In the genomic region with DNA sequence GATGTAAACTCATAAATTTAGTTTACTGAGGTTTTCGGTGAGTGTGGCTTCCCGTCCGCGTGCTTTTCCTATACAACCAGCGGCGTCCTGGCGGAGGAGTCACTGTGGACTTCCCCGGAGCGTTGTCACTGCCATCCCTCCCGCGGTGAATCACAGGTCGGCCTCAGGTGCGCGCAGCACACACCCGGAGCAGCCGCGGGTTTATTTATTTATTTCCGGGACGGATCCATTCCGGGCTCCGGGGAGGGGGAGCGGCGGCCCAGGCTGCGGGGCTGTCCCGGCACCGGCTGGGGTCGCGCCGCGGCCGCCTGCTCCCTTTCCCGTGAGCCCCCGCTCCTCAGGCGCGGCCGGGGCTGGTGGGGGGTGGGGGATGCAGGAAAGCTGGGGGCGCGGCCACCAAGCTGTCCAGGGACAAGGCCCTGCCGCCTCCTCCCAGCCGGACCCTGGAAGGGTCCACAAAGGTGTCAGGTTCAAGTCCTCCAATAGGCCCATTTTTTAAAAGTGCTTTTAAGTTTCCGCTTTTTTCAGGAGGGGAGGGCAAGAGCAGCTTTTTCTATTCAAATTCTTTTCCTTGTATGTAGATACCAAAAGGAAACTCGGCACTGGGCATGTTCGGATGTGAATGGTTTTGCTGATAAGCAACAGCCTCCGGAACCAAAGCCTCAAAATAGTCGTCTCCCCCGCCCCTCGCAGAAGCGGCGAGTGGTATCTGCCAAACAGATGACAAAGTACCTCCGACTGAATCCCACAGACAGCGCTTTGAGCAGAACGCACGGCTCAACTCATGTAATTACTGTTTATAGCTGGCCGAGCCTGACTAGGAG, we compare ENCODE assay signal across 1 cellular context.
TF ChIP-seq lines count a peak whose summit lies in the region.

No MANE protein-coding gene starts in this region.

TF ChIP-seq in K562, 482 proteins besides CTCF, POLR2A, EP300 and RAD21 (continued from another document and continues in another):
- TF ChIP-seq RBFOX2 (IDR thresholded peaks at IDR 0.05; ENCODE audit: low read depth, low read length) (peak; percentile 88), ETV1 (tag; conservative IDR thresholded peaks at IDR 0.05; ENCODE audit: low read depth) (peak; percentile 99), LEF1 (IDR thresholded peaks at IDR 0.05) (peak; percentile 78), ETV6 (IDR thresholded peaks at IDR 0.05; ENCODE audit: borderline replicate concordance in 1 of 2, low read depth in 2 of 2, low read length in 1 of 2) (peak; percentile 42 to 53; a peak in 1 of 4 replicates), ETV6 (CRISPR knock-in tag; IDR thresholded peaks at IDR 0.05; ENCODE audit: borderline replicate concordance) (no peak), ZNF584 (CRISPR knock-in tag; IDR thresholded peaks at IDR 0.05; ENCODE audit: low read depth) (peak; percentile 60; the same call in 1 of the 2 replicates), C11orf30 (IDR thresholded peaks at IDR 0.05; ENCODE audit: low read depth) (peak; percentile 45), SMARCB1 (IDR thresholded peaks at IDR 0.05; ENCODE audit: insufficient read length, low read depth) (no peak), MEIS2 (IDR thresholded peaks at IDR 0.05; ENCODE audit: partially characterized antibody) (peak; percentile 98), MTA1 (IDR thresholded peaks at IDR 0.05; ENCODE audit: borderline replicate concordance) (no peak), PURB (CRISPR knock-in tag; IDR thresholded peaks at IDR 0.05; ENCODE audit: low read depth) (no peak), GATAD2B (IDR thresholded peaks at IDR 0.05; ENCODE audit: borderline replicate concordance) (0 out of 2 replicates have a peak, but pooled peaks have one; percentile 54), MEF2D (tag; conservative IDR thresholded peaks at IDR 0.05; ENCODE audit: low read depth) (peak; percentile 75), GABPB1 (CRISPR knock-in tag; IDR thresholded peaks at IDR 0.05) (no peak; the same call in 1 of the 2 replicates), SIX5 (IDR thresholded peaks at IDR 0.05; ENCODE audit: borderline replicate concordance in 1 of 2, insufficient read depth in 1 of 2, low read depth in 1 of 2, low read length in 2 of 2) (no peak; a peak in 1 of 4 replicates), MYC (IDR thresholded peaks at IDR 0.05; ENCODE audit: low read depth, low read length) (peak; percentile 35), MYC (CRISPR knock-in tag; IDR thresholded peaks at IDR 0.05; ENCODE audit: borderline replicate concordance, low read depth) (no peak), ARID1B (IDR thresholded peaks at IDR 0.05) (peak; percentile 89), TGIF2 (CRISPR knock-in tag; IDR thresholded peaks at IDR 0.05) (no peak), ZFP1 (CRISPR knock-in tag; IDR thresholded peaks at IDR 0.05) (no peak), TAF9B (IDR thresholded peaks at IDR 0.05; ENCODE audit: partially characterized antibody) (peak; percentile 71), ZSCAN32 (CRISPR knock-in tag; IDR thresholded peaks at IDR 0.05) (no peak), MCM7 (IDR thresholded peaks at IDR 0.05) (no peak), ZNF175 (CRISPR knock-in tag; IDR thresholded peaks at IDR 0.05; ENCODE audit: low read depth) (no peak), NRF1 (conservative IDR thresholded peaks at IDR 0.05 in 1 of 2, IDR thresholded peaks at IDR 0.05 in 1 of 2) (peak; percentile 69 to 75), CAMTA2 (CRISPR knock-in tag; conservative IDR thresholded peaks at IDR 0.05) (no peak), HMGN3 (IDR thresholded peaks at IDR 0.05; ENCODE audit: borderline replicate concordance, extremely low read depth, insufficient read length, low read depth, low read length) (peak; percentile 17), NELFE (IDR thresholded peaks at IDR 0.05; ENCODE audit: insufficient read depth, insufficient read length) (no peak), CBX5 (IDR thresholded peaks at IDR 0.05; ENCODE audit: borderline replicate concordance, low read depth) (no peak), MAFK (IDR thresholded peaks at IDR 0.05; ENCODE audit: low read length) (peak; percentile 25; the same call in 1 of the 2 replicates)
- TF ChIP-seq, protein P1, sequence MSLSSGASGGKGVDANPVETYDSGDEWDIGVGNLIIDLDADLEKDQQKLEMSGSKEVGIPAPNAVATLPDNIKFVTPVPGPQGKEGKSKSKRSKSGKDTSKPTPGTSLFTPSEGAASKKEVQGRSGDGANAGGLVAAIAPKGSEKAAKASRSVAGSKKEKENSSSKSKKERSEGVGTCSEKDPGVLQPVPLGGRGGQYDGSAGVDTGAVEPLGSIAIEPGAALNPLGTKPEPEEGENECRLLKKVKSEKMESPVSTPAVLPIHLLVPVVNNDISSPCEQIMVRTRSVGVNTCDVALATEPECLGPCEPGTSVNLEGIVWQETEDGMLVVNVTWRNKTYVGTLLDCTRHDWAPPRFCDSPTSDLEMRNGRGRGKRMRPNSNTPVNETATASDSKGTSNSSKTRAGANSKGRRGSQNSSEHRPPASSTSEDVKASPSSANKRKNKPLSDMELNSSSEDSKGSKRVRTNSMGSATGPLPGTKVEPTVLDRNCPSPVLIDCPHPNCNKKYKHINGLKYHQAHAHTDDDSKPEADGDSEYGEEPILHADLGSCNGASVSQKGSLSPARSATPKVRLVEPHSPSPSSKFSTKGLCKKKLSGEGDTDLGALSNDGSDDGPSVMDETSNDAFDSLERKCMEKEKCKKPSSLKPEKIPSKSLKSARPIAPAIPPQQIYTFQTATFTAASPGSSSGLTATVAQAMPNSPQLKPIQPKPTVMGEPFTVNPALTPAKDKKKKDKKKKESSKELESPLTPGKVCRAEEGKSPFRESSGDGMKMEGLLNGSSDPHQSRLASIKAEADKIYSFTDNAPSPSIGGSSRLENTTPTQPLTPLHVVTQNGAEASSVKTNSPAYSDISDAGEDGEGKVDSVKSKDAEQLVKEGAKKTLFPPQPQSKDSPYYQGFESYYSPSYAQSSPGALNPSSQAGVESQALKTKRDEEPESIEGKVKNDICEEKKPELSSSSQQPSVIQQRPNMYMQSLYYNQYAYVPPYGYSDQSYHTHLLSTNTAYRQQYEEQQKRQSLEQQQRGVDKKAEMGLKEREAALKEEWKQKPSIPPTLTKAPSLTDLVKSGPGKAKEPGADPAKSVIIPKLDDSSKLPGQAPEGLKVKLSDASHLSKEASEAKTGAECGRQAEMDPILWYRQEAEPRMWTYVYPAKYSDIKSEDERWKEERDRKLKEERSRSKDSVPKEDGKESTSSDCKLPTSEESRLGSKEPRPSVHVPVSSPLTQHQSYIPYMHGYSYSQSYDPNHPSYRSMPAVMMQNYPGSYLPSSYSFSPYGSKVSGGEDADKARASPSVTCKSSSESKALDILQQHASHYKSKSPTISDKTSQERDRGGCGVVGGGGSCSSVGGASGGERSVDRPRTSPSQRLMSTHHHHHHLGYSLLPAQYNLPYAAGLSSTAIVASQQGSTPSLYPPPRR (CRISPR knock-in tag; IDR thresholded peaks at IDR 0.05; ENCODE audit: borderline replicate concordance), result no peak
- TF ChIP-seq, protein P2, sequence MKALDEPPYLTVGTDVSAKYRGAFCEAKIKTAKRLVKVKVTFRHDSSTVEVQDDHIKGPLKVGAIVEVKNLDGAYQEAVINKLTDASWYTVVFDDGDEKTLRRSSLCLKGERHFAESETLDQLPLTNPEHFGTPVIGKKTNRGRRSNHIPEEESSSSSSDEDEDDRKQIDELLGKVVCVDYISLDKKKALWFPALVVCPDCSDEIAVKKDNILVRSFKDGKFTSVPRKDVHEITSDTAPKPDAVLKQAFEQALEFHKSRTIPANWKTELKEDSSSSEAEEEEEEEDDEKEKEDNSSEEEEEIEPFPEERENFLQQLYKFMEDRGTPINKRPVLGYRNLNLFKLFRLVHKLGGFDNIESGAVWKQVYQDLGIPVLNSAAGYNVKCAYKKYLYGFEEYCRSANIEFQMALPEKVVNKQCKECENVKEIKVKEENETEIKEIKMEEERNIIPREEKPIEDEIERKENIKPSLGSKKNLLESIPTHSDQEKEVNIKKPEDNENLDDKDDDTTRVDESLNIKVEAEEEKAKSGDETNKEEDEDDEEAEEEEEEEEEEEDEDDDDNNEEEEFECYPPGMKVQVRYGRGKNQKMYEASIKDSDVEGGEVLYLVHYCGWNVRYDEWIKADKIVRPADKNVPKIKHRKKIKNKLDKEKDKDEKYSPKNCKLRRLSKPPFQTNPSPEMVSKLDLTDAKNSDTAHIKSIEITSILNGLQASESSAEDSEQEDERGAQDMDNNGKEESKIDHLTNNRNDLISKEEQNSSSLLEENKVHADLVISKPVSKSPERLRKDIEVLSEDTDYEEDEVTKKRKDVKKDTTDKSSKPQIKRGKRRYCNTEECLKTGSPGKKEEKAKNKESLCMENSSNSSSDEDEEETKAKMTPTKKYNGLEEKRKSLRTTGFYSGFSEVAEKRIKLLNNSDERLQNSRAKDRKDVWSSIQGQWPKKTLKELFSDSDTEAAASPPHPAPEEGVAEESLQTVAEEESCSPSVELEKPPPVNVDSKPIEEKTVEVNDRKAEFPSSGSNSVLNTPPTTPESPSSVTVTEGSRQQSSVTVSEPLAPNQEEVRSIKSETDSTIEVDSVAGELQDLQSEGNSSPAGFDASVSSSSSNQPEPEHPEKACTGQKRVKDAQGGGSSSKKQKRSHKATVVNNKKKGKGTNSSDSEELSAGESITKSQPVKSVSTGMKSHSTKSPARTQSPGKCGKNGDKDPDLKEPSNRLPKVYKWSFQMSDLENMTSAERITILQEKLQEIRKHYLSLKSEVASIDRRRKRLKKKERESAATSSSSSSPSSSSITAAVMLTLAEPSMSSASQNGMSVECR (CRISPR knock-in tag; IDR thresholded peaks at IDR 0.05), result 0 out of 2 replicates have a peak, but pooled peaks have one; percentile 11
- TF ChIP-seq, protein P3, sequence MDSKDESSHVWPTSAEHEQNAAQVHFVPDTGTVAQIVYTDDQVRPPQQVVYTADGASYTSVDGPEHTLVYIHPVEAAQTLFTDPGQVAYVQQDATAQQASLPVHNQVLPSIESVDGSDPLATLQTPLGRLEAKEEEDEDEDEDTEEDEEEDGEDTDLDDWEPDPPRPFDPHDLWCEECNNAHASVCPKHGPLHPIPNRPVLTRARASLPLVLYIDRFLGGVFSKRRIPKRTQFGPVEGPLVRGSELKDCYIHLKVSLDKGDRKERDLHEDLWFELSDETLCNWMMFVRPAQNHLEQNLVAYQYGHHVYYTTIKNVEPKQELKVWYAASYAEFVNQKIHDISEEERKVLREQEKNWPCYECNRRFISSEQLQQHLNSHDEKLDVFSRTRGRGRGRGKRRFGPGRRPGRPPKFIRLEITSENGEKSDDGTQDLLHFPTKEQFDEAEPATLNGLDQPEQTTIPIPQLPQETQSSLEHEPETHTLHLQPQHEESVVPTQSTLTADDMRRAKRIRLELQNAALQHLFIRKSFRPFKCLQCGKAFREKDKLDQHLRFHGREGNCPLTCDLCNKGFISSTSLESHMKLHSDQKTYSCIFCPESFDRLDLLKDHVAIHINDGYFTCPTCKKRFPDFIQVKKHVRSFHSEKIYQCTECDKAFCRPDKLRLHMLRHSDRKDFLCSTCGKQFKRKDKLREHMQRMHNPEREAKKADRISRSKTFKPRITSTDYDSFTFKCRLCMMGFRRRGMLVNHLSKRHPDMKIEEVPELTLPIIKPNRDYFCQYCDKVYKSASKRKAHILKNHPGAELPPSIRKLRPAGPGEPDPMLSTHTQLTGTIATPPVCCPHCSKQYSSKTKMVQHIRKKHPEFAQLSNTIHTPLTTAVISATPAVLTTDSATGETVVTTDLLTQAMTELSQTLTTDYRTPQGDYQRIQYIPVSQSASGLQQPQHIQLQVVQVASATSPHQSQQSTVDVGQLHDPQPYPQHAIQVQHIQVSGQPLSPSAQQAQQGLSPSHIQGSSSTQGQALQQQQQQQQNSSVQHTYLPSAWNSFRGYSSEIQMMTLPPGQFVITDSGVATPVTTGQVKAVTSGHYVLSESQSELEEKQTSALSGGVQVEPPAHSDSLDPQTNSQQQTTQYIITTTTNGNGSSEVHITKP (IDR thresholded peaks at IDR 0.05; ENCODE audit: partially characterized antibody), result peak; percentile 99
- TF ChIP-seq, protein P4, sequence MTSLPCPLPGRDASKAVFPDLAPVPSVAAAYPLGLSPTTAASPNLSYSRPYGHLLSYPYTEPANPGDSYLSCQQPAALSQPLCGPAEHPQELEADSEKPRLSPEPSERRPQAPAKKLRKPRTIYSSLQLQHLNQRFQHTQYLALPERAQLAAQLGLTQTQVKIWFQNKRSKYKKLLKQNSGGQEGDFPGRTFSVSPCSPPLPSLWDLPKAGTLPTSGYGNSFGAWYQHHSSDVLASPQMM (CRISPR knock-in tag; IDR thresholded peaks at IDR 0.05), result no peak
- TF ChIP-seq, protein P5, sequence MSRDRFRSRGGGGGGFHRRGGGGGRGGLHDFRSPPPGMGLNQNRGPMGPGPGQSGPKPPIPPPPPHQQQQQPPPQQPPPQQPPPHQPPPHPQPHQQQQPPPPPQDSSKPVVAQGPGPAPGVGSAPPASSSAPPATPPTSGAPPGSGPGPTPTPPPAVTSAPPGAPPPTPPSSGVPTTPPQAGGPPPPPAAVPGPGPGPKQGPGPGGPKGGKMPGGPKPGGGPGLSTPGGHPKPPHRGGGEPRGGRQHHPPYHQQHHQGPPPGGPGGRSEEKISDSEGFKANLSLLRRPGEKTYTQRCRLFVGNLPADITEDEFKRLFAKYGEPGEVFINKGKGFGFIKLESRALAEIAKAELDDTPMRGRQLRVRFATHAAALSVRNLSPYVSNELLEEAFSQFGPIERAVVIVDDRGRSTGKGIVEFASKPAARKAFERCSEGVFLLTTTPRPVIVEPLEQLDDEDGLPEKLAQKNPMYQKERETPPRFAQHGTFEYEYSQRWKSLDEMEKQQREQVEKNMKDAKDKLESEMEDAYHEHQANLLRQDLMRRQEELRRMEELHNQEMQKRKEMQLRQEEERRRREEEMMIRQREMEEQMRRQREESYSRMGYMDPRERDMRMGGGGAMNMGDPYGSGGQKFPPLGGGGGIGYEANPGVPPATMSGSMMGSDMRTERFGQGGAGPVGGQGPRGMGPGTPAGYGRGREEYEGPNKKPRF (IDR thresholded peaks at IDR 0.05; ENCODE audit: low read depth, low read length), result no peak
- TF ChIP-seq, protein P6, sequence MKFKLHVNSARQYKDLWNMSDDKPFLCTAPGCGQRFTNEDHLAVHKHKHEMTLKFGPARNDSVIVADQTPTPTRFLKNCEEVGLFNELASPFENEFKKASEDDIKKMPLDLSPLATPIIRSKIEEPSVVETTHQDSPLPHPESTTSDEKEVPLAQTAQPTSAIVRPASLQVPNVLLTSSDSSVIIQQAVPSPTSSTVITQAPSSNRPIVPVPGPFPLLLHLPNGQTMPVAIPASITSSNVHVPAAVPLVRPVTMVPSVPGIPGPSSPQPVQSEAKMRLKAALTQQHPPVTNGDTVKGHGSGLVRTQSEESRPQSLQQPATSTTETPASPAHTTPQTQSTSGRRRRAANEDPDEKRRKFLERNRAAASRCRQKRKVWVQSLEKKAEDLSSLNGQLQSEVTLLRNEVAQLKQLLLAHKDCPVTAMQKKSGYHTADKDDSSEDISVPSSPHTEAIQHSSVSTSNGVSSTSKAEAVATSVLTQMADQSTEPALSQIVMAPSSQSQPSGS (CRISPR knock-in tag; IDR thresholded peaks at IDR 0.05), result no peak
